Comparison of ENCODE assay signal across 19 cellular contexts in the genomic region with DNA sequence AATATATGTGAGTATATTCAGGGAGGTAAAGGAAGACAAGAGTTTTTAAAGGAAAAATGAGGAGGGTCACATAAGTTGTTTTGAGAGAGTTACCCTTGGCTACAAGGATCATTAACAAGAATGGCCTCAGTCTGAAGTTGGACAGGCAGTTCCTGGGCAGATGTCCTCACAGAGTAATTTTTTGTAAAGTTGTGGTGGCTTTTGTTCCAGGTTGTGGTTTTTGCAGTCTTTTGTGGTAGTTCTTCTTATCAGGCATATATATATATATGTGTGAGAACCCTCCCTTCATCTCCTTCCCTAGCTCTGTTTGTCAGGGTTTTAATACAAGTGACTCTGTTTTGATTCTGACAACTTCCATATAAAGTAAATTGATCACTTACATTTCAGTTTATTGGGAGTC. TPM values are rescaled to one million over a fixed set of nuclear protein-coding genes. Genes with fewer than 3 reads are reported as not detected.
DNase-seq lines count a peak whose midpoint lies in the region; ATAC-seq and TF ChIP-seq lines count a peak whose summit lies in the region.
"Had no signal": no experiment of that assay in that cellular context is flagged by ENCODE, and none has a peak within 500 bp of the region (broad histone marks: within the 10 kb centered on the region; RNA-seq: fewer than 3 reads in every experiment).

No MANE protein-coding gene starts in this region.

- H3K4me1 ChIP-seq in MM.1S (ENCODE audit: low read length) (no peaks in the 10 kb centered on the region), upper lobe of left lung (no peaks in the 10 kb centered on the region)
- H3K4me1 ChIP-seq: Peyer's patch had no signal

- no peaks in the 10 kb centered on the region for H3K9me3 ChIP-seq in MM.1S (replicated peaks; ENCODE audit: insufficient read depth, low read length)
- no peaks in the 10 kb centered on the region for H3K9me3 ChIP-seq in upper lobe of left lung
- H3K9me3 ChIP-seq: neutrophil, Peyer's patch had no signal

- no peaks in the 10 kb centered on the region for H3K9me3 Mint-ChIP-seq in central memory CD8-positive, alpha-beta T cell
- peaks cover under 1% of the 10 kb centered on the region for H3K9me3 Mint-ChIP-seq in chondrocyte (ENCODE audit: low read depth)
- H3K9me3 Mint-ChIP-seq: activated naive CD4-positive, alpha-beta T cell treated with anti-CD3 and anti-CD28 coated beads, Interleukin-2, amount 50 U/mL, for 72 hours had no signal

- H3K27me3 ChIP-seq in MM.1S (replicated peaks; ENCODE audit: insufficient read depth, low read length) (no peaks in the 10 kb centered on the region), upper lobe of left lung (no peaks in the 10 kb centered on the region)
- H3K27me3 ChIP-seq: neutrophil, Peyer's patch had no signal

- DNase-seq in MM.1S (peak; percentile 48), omental fat pad (ENCODE audit: low spot score) (no peak), middle frontal gyrus (ENCODE audit: extremely low spot score, low spot score) (no peak), chondrocyte (ENCODE audit: low spot score) (no peak), upper lobe of left lung (no peak)
- no peak for DNase-seq in central memory CD8-positive, alpha-beta T cell (ENCODE audit: low spot score in 2 of 2)
- DNase-seq: endodermal cell, GF-D8, head of caudate nucleus, NCI-H1436 treated with DMSO at 0.1 percent for 48 hours, NCI-H2171 treated with DMSO at 0.1 percent for 48 hours, Peyer's patch, retina had no signal

- no peak overlapping the region for H3K4me2 ChIP-seq in MM.1S (ENCODE audit: low read depth, low read length)

- H3K4me3 ChIP-seq in MM.1S (ENCODE audit: low read length) (no peak overlapping the region), upper lobe of left lung (no peak overlapping the region)
- H3K4me3 ChIP-seq: Peyer's patch had no signal

- peak overlapping the region; percentile 47 for H3K27ac Mint-ChIP-seq in central memory CD8-positive, alpha-beta T cell (ENCODE audit: low read depth)
- H3K27ac Mint-ChIP-seq in chondrocyte (ENCODE audit: unreplicated experiment), result no peak overlapping the region
- H3K27ac Mint-ChIP-seq: activated naive CD4-positive, alpha-beta T cell treated with anti-CD3 and anti-CD28 coated beads, Interleukin-2, amount 50 U/mL, for 72 hours; CD14-positive monocyte had no signal

- H3K79me2 ChIP-seq in MM.1S (ENCODE audit: low read length), result no peaks in the 10 kb centered on the region

- H3K36me3 Mint-ChIP-seq in central memory CD8-positive, alpha-beta T cell (ENCODE audit: insufficient read depth), result peaks cover 8% of the 10 kb centered on the region
- H3K36me3 Mint-ChIP-seq in chondrocyte (ENCODE audit: low read depth), result peaks cover 1% of the 10 kb centered on the region

- H3K36me3 ChIP-seq in MM.1S (replicated peaks; ENCODE audit: insufficient read depth, low read length), result no peaks in the 10 kb centered on the region
- peaks cover 0 to 15% (median 3%) of the 10 kb centered on the region in 4 donors for H3K36me3 ChIP-seq in upper lobe of left lung
- H3K36me3 ChIP-seq: neutrophil had no signal

- H4K20me1 ChIP-seq in MM.1S (ENCODE audit: insufficient read depth, low read length), result no peaks in the 10 kb centered on the region

- H3F3A ChIP-seq in MM.1S (ENCODE audit: insufficient read depth, low read length), result no peaks in the 10 kb centered on the region

- TF ChIP-seq POLR2A in upper lobe of left lung (IDR thresholded peaks at IDR 0.05), result no peak

- H3K27ac ChIP-seq in MM.1S (ENCODE audit: low read length) (no peak overlapping the region), upper lobe of left lung (no peak overlapping the region)
- H3K27ac ChIP-seq: neutrophil, Peyer's patch had no signal

- no peaks in the 10 kb centered on the region for H3K9me2 ChIP-seq in MM.1S (replicated peaks; ENCODE audit: insufficient read depth, low read length)

- TF ChIP-seq CTCF in MM.1S (IDR thresholded peaks at IDR 0.05; ENCODE audit: low read length), result no peak
- no peak for TF ChIP-seq CTCF in omental fat pad (IDR thresholded peaks at IDR 0.05)
- no peak for TF ChIP-seq CTCF in chondrocyte (IDR thresholded peaks at IDR 0.05)
- no peak for TF ChIP-seq CTCF in upper lobe of left lung (IDR thresholded peaks at IDR 0.05)

- H3K27me3 Mint-ChIP-seq in central memory CD8-positive, alpha-beta T cell, result no peaks in the 10 kb centered on the region
- no peaks in the 10 kb centered on the region for H3K27me3 Mint-ChIP-seq in chondrocyte (ENCODE audit: low read depth)

- TF ChIP-seq EP300 in upper lobe of left lung (IDR thresholded peaks at IDR 0.05), result no peak

- H3K4me1 Mint-ChIP-seq in central memory CD8-positive, alpha-beta T cell, result peaks cover 32% of the 10 kb centered on the region
- peaks cover 11% of the 10 kb centered on the region for H3K4me1 Mint-ChIP-seq in chondrocyte (ENCODE audit: low read depth)
- H3K4me1 Mint-ChIP-seq: CD14-positive monocyte, endodermal cell had no signal

- no peak overlapping the region for H3K9ac ChIP-seq in MM.1S (ENCODE audit: low read length)

- no peak overlapping the region for H3K4me3 Mint-ChIP-seq in central memory CD8-positive, alpha-beta T cell
- no peak overlapping the region for H3K4me3 Mint-ChIP-seq in chondrocyte (ENCODE audit: unreplicated experiment)
- H3K4me3 Mint-ChIP-seq: CD14-positive monocyte, endodermal cell had no signal

- ATAC-seq in GM18511 (IDR thresholded peaks at IDR 0.05; ENCODE audit: unreplicated experiment) (peak; percentile 78), HG02678 (IDR thresholded peaks at IDR 0.05; ENCODE audit: unreplicated experiment) (peak; percentile 66), omental fat pad (ENCODE audit: low FRiP score) (no peak), upper lobe of left lung (ENCODE audit: low FRiP score in 2 of 2) (no peak)
- ATAC-seq in central memory CD8-positive, alpha-beta T cell (replicated peaks; ENCODE audit: extremely low read depth, poor library complexity, severe bottlenecking), result no peak
- ATAC-seq: activated naive CD4-positive, alpha-beta T cell treated with anti-CD3 and anti-CD28 coated beads, Interleukin-2, amount 50 U/mL, for 72 hours; left lobe of liver had no signal

- no peak overlapping the region for H2AFZ ChIP-seq in MM.1S (ENCODE audit: low read length)

RNA-seq across cellular contexts. Expression of gene CSNK1G3, which starts 60.0 kb away (rescaled TPM):
- 10 to 100 TPM; 40.0 to 57.1 (median 42.5) TPM for total RNA-seq in omental fat pad
- 39.4 to 46.6 TPM (median 42.2 TPM) in 3 replicates for total RNA-seq in chondrocyte
- total RNA-seq in upper lobe of left lung, result 10 to 100 TPM; 23.5 to 61.5 (median 34.5) TPM

Comparison
In these comparisons a context has a peak if more than half of its experiments do, and no peak if none do; other contexts are left out.
1. ATAC-seq: peak in GM18511 (single experiment) and HG02678 (single experiment); none in central memory CD8-positive, alpha-beta T cell (single experiment), omental fat pad (single experiment) and upper lobe of left lung (0 of 2).